10 cellular contexts compared by ENCODE assay signal in the genomic region with DNA sequence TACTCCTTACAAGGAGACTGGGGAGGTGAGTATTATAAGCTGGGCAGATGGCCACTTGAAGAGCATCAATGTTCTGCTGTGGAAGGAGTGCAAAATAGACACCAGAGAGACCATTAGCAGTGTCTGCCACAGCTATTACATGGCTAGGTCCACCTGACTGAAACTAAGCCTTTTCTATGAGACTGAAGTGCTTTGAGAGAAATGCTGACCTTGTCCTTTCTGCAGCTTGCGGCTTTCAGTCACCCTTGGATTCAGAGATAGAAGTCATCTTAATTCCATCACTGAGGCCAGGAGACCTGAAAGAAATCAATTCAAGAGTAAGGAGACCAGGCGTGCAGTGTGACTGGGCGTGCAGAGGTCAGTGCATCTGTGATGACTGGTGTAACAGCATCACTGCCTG. TPM values are rescaled to one million over a fixed set of nuclear protein-coding genes. Genes with fewer than 3 reads are reported as not detected.
DNase-seq lines count a peak whose midpoint lies in the region; ATAC-seq and TF ChIP-seq lines count a peak whose summit lies in the region.
"Had no signal": no experiment of that assay in that cellular context is flagged by ENCODE, and none has a peak within 500 bp of the region (broad histone marks: within the 10 kb centered on the region; RNA-seq: fewer than 3 reads in every experiment).

No MANE protein-coding gene starts in this region.

- H3K36me3 ChIP-seq in muscle layer of duodenum (ENCODE audit: control insufficient read depth in 1 of 2, insufficient read depth in 2 of 2, low read length in 2 of 2) (peaks cover 0 to 26% of the 10 kb centered on the region in 2 donors), upper lobe of right lung (no peaks in the 10 kb centered on the region), vagina (peaks cover 0 to 21% of the 10 kb centered on the region in 2 donors)

- H3K4me1 ChIP-seq in muscle layer of duodenum (ENCODE audit: control insufficient read depth in 1 of 2, insufficient read depth in 2 of 2, low read length in 2 of 2), result peaks cover 0 to 14% of the 10 kb centered on the region in 2 donors
- H3K4me1 ChIP-seq in upper lobe of right lung, result peaks cover 5% of the 10 kb centered on the region
- H3K4me1 ChIP-seq in vagina, result peaks cover 17% of the 10 kb centered on the region

- peak overlapping the region; percentile 90 for H3K27ac Mint-ChIP-seq in stimulated activated naive CD8-positive, alpha-beta T cell treated with anti-CD3 and anti-CD28 coated beads, Interleukin-15, Interleukin-2, amounts not matched to agents 100 ng/mL and 50 ng/mL, for 24 hours
- H3K27ac Mint-ChIP-seq in chondrocyte (ENCODE audit: unreplicated experiment), result no peak overlapping the region

- ATAC-seq in stimulated activated naive CD8-positive, alpha-beta T cell treated with anti-CD3 and anti-CD28 coated beads, Interleukin-15, Interleukin-2, amounts not matched to agents 100 U/mL and 50 U/mL, for 24 hours, result no peak
- no peak for ATAC-seq in upper lobe of right lung
- ATAC-seq in left colon, result no peak

- no peaks in the 10 kb centered on the region for H3K27me3 Mint-ChIP-seq in stimulated activated naive CD8-positive, alpha-beta T cell treated with anti-CD3 and anti-CD28 coated beads, Interleukin-15, Interleukin-2, amounts not matched to agents 100 ng/mL and 50 ng/mL, for 24 hours
- no peaks in the 10 kb centered on the region for H3K27me3 Mint-ChIP-seq in chondrocyte (ENCODE audit: low read depth)

- peak overlapping the region; percentile 87 for H3K4me3 Mint-ChIP-seq in stimulated activated naive CD8-positive, alpha-beta T cell treated with anti-CD3 and anti-CD28 coated beads, Interleukin-15, Interleukin-2, amounts not matched to agents 100 ng/mL and 50 ng/mL, for 24 hours
- peak overlapping the region; percentile 80 for H3K4me3 Mint-ChIP-seq in chondrocyte (ENCODE audit: unreplicated experiment)

- H3K4me3 ChIP-seq in muscle layer of duodenum (ENCODE audit: low read depth in 1 of 2, low read length in 2 of 2) (peak overlapping the region; percentile 69 to 88), upper lobe of right lung (peak overlapping the region; percentile 81), vagina (peak overlapping the region in 1 of 2 donors; percentile 87)

- H3K36me3 Mint-ChIP-seq in stimulated activated naive CD8-positive, alpha-beta T cell treated with anti-CD3 and anti-CD28 coated beads, Interleukin-15, Interleukin-2, amounts not matched to agents 100 ng/mL and 50 ng/mL, for 24 hours (ENCODE audit: low read depth), result peaks cover 46% of the 10 kb centered on the region
- H3K36me3 Mint-ChIP-seq in chondrocyte (ENCODE audit: low read depth), result peaks cover 32% of the 10 kb centered on the region

- H3K27ac ChIP-seq in muscle layer of duodenum (ENCODE audit: low read length) (no peak overlapping the region), upper lobe of right lung (no peak overlapping the region), vagina (no peak overlapping the region)

- intact Hi-C loops in upper lobe of right lung (cut with DNase I) (no loop called here), left colon (cut with DNase I, micrococcal nuclease) (no loop called here), vagina (cut with DNase I) (no loop called here)

- TF ChIP-seq POLR2A in vagina (IDR thresholded peaks at IDR 0.05), result no peak

- H3K9me3 Mint-ChIP-seq in stimulated activated naive CD8-positive, alpha-beta T cell treated with anti-CD3 and anti-CD28 coated beads, Interleukin-15, Interleukin-2, amounts not matched to agents 100 ng/mL and 50 ng/mL, for 24 hours, result peaks cover 48% of the 10 kb centered on the region
- H3K9me3 Mint-ChIP-seq in chondrocyte (ENCODE audit: low read depth), result peaks cover 71% of the 10 kb centered on the region

- DNase-seq in stimulated activated naive CD8-positive, alpha-beta T cell treated with anti-CD3 and anti-CD28 coated beads, Interleukin-15, Interleukin-2, amounts not matched to agents 100 U/mL and 50 U/mL, for 24 hours, result no peak
- DNase-seq in chondrocyte (ENCODE audit: low spot score), result no peak
- no peak for DNase-seq in upper lobe of right lung
- no peak for DNase-seq in SHP77 treated with DMSO at 0.1 percent for 48 hours (lab: John Stamatoyannopoulos, UW)
- DNase-seq in left colon, result no peak
- DNase-seq in vagina (ENCODE audit: extremely low spot score in 2 of 2), result no peak
- DNase-seq: MM.1S, pancreas had no signal

- peaks cover 18% of the 10 kb centered on the region for H3K4me1 Mint-ChIP-seq in stimulated activated naive CD8-positive, alpha-beta T cell treated with anti-CD3 and anti-CD28 coated beads, Interleukin-15, Interleukin-2, amounts not matched to agents 100 ng/mL and 50 ng/mL, for 24 hours (ENCODE audit: low read depth)
- peaks cover 13% of the 10 kb centered on the region for H3K4me1 Mint-ChIP-seq in chondrocyte (ENCODE audit: low read depth)

- H3K9me3 ChIP-seq in muscle layer of duodenum (ENCODE audit: control insufficient read depth in 1 of 2, low read length in 2 of 2) (peaks cover 28 to 50% of the 10 kb centered on the region in 2 donors), upper lobe of right lung (peaks cover 37% of the 10 kb centered on the region), vagina (peaks cover 28% of the 10 kb centered on the region)

- no peaks in the 10 kb centered on the region for H3K27me3 ChIP-seq in muscle layer of duodenum (ENCODE audit: low read depth, low read length)
- H3K27me3 ChIP-seq in upper lobe of right lung, result no peaks in the 10 kb centered on the region
- no peaks in the 10 kb centered on the region for H3K27me3 ChIP-seq in vagina
- H3K27me3 ChIP-seq: pancreas had no signal

- no peak for TF ChIP-seq CTCF in chondrocyte (IDR thresholded peaks at IDR 0.05)
- TF ChIP-seq CTCF in upper lobe of right lung (IDR thresholded peaks at IDR 0.05), result no peak
- no peak for TF ChIP-seq CTCF in vagina (IDR thresholded peaks at IDR 0.05)

RNA-seq across cellular contexts. Expression of gene ZFP28, which starts 1.3 kb away (rescaled TPM):
- total RNA-seq in chondrocyte (4.8 to 8.7 TPM (median 5.9 TPM) in 3 replicates), upper lobe of right lung (7.1 TPM), left colon (1 to 10 TPM in 1 of 2 donors, under 1 TPM in 1; 0.98 to 2.0 TPM), vagina (7.1 TPM)

RNA-seq across cellular contexts. Expression of gene ZNF471, which starts 29.8 kb away (rescaled TPM):
- total RNA-seq in chondrocyte, result 0.02 TPM in 1 of 3 replicates, not detected in the others
- 5.9 TPM for total RNA-seq in upper lobe of right lung
- 1 to 10 TPM; 2.6 to 4.4 TPM for total RNA-seq in left colon
- total RNA-seq in vagina, result 4.2 TPM

RNA-seq across cellular contexts. Expression of gene ZNF470, which starts 29.8 kb away (rescaled TPM):
- total RNA-seq in chondrocyte, result 3.4 to 4.4 TPM (median 4.2 TPM) in 3 replicates
- total RNA-seq in upper lobe of right lung, result 3.4 TPM
- 1 to 10 TPM; 1.3 to 2.5 TPM for total RNA-seq in left colon
- total RNA-seq in vagina, result 3.2 TPM

RNA-seq across cellular contexts. Expression of gene ZNF71, which starts 57.7 kb away (rescaled TPM):
- total RNA-seq in chondrocyte (9.4 to 10.6 TPM (median 10.0 TPM) in 3 replicates), upper lobe of right lung (7.0 TPM), left colon (1 to 10 TPM; 2.1 to 3.8 TPM), vagina (11.8 TPM)
